Comparison of ENCODE assay signal across 1 cellular context in the genomic region with DNA sequence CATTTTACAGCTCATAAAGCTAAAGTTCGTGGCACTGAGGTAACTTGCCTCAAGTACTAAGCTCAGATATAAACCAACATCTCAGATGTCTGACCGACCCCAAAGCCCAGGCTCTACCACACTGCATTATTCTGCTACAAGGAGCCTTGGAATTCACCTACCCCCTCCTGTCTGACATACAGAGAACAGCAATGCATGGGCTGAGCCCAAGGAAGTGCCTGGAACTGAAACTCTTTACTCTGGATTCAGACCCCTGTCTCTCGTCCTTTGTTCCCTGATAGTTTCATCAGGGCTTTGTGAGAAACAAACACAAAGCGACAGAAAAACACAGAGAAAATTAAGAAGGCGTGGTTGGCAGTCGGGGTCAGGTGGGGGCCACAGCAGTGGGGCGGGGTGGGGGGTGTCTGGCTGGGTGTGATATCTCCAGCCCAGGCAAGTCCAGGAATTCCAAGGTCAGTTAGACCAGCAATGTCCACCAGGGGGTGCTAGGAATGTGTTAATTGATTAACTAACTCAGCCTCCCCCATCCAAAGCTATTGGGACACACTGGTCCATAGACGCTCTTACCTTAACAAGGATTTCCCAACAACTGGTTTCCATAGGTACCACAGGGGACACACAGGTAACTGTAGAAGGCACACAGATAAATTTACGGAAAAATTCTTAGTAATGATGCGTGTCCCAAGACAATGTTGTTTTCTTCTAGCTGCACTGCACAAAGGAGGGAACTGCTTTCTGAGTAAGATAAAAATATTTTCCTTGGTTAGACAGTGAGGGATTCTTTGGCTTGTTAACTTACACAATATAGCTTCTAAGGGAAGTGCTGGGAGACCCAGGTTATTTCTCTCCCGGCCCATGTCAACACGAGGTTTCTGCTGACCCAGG.
A peak's percentile ranks its signal among the peaks of the same experiment; 100 is the strongest.
TF ChIP-seq lines count a peak whose summit lies in the region.

No MANE protein-coding gene starts in this region.

TF ChIP-seq in HepG2, 621 proteins besides CTCF, POLR2A, EP300 and RAD21 (continued from another document and continues in another):
- TF ChIP-seq, protein P1, sequence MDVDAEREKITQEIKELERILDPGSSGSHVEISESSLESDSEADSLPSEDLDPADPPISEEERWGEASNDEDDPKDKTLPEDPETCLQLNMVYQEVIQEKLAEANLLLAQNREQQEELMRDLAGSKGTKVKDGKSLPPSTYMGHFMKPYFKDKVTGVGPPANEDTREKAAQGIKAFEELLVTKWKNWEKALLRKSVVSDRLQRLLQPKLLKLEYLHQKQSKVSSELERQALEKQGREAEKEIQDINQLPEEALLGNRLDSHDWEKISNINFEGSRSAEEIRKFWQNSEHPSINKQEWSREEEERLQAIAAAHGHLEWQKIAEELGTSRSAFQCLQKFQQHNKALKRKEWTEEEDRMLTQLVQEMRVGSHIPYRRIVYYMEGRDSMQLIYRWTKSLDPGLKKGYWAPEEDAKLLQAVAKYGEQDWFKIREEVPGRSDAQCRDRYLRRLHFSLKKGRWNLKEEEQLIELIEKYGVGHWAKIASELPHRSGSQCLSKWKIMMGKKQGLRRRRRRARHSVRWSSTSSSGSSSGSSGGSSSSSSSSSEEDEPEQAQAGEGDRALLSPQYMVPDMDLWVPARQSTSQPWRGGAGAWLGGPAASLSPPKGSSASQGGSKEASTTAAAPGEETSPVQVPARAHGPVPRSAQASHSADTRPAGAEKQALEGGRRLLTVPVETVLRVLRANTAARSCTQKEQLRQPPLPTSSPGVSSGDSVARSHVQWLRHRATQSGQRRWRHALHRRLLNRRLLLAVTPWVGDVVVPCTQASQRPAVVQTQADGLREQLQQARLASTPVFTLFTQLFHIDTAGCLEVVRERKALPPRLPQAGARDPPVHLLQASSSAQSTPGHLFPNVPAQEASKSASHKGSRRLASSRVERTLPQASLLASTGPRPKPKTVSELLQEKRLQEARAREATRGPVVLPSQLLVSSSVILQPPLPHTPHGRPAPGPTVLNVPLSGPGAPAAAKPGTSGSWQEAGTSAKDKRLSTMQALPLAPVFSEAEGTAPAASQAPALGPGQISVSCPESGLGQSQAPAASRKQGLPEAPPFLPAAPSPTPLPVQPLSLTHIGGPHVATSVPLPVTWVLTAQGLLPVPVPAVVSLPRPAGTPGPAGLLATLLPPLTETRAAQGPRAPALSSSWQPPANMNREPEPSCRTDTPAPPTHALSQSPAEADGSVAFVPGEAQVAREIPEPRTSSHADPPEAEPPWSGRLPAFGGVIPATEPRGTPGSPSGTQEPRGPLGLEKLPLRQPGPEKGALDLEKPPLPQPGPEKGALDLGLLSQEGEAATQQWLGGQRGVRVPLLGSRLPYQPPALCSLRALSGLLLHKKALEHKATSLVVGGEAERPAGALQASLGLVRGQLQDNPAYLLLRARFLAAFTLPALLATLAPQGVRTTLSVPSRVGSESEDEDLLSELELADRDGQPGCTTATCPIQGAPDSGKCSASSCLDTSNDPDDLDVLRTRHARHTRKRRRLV (CRISPR knock-in tag; IDR thresholded peaks at IDR 0.05): no peak
- TF ChIP-seq MIER2 (CRISPR knock-in tag; IDR thresholded peaks at IDR 0.05) (no peak), MIXL1 (CRISPR knock-in tag; IDR thresholded peaks at IDR 0.05) (peak; percentile 97), ZNF678 (CRISPR knock-in tag; IDR thresholded peaks at IDR 0.05) (no peak), NR2F6 (IDR thresholded peaks at IDR 0.05) (no peak), NR2F6 (CRISPR knock-in tag; IDR thresholded peaks at IDR 0.05) (peak; percentile 43; the same call in 1 of the 2 replicates), CEBPG (CRISPR knock-in tag; IDR thresholded peaks at IDR 0.05) (peak; percentile 92), PHF21A (CRISPR knock-in tag; IDR thresholded peaks at IDR 0.05) (no peak), ZNF879 (CRISPR knock-in tag; IDR thresholded peaks at IDR 0.05) (no peak), ASH2L (IDR thresholded peaks at IDR 0.05; ENCODE audit: insufficient read length, low read depth, low read length) (peak; percentile 31), KAT8 (CRISPR knock-in tag; IDR thresholded peaks at IDR 0.05) (0 out of 2 replicates have a peak, but pooled peaks have one; percentile 48), SOX5 (CRISPR knock-in tag; IDR thresholded peaks at IDR 0.05; ENCODE audit: borderline replicate concordance) (peak; percentile 49; the same call in 1 of the 2 replicates), TARDBP (CRISPR knock-in tag; IDR thresholded peaks at IDR 0.05) (0 out of 2 replicates have a peak, but pooled peaks have one; percentile 21), ZEB1 (IDR thresholded peaks at IDR 0.05; ENCODE audit: insufficient replicate concordance, low read depth) (peak; percentile 80), MED1 (CRISPR knock-in tag; IDR thresholded peaks at IDR 0.05) (0 out of 2 replicates have a peak, but pooled peaks have one; percentile 49), BCL6 (CRISPR knock-in tag; IDR thresholded peaks at IDR 0.05) (peak; percentile 56; the same call in 1 of the 2 replicates), SSRP1 (CRISPR knock-in tag; IDR thresholded peaks at IDR 0.05) (no peak), SOX13 (IDR thresholded peaks at IDR 0.05) (no peak), SOX13 (CRISPR knock-in tag; conservative IDR thresholded peaks at IDR 0.05 in 1 of 2, IDR thresholded peaks at IDR 0.05 in 1 of 2) (peak in 1 of 2 experiments; percentile 77; a peak in 2 of 4 replicates)
- TF ChIP-seq, protein P2, sequence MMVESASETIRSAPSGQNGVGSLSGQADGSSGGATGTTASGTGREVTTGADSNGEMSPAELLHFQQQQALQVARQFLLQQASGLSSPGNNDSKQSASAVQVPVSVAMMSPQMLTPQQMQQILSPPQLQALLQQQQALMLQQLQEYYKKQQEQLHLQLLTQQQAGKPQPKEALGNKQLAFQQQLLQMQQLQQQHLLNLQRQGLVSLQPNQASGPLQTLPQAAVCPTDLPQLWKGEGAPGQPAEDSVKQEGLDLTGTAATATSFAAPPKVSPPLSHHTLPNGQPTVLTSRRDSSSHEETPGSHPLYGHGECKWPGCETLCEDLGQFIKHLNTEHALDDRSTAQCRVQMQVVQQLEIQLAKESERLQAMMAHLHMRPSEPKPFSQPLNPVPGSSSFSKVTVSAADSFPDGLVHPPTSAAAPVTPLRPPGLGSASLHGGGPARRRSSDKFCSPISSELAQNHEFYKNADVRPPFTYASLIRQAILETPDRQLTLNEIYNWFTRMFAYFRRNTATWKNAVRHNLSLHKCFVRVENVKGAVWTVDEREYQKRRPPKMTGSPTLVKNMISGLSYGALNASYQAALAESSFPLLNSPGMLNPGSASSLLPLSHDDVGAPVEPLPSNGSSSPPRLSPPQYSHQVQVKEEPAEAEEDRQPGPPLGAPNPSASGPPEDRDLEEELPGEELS (CRISPR knock-in tag; IDR thresholded peaks at IDR 0.05): 0 out of 2 replicates have a peak, but pooled peaks have one; percentile 20
- TF ChIP-seq, protein P3, sequence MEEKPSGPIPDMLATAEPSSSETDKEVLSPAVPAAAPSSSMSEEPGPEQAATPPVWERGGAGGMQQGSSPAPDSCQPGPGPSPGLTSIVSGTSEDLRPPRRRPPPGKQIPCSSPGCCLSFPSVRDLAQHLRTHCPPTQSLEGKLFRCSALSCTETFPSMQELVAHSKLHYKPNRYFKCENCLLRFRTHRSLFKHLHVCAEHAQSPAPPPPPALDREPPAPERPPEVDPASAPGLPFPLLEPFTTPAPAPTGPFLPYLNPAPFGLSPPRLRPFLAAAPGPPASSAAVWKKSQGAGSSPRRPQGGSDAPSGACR (CRISPR knock-in tag; IDR thresholded peaks at IDR 0.05): 0 out of 2 replicates have a peak, but pooled peaks have one; percentile 46
- TF ChIP-seq, protein P4, sequence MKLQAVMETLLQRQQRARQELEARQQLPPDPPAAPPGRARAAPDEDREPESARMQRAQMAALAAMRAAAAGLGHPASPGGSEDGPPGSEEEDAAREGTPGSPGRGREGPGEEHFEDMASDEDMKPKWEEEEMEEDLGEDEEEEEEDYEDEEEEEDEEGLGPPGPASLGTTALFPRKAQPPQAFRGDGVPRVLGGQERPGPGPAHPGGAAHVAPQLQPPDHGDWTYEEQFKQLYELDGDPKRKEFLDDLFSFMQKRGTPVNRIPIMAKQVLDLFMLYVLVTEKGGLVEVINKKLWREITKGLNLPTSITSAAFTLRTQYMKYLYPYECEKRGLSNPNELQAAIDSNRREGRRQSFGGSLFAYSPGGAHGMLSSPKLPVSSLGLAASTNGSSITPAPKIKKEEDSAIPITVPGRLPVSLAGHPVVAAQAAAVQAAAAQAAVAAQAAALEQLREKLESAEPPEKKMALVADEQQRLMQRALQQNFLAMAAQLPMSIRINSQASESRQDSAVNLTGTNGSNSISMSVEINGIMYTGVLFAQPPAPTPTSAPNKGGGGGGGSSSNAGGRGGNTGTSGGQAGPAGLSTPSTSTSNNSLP (IDR thresholded peaks at IDR 0.05; ENCODE audit: low read depth, low read length): peak; percentile 95
- TF ChIP-seq, protein P5, sequence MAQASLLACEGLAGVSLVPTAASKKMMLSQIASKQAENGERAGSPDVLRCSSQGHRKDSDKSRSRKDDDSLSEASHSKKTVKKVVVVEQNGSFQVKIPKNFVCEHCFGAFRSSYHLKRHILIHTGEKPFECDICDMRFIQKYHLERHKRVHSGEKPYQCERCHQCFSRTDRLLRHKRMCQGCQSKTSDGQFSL (CRISPR knock-in tag; IDR thresholded peaks at IDR 0.05): peak; percentile 84; the same call in 1 of the 2 replicates
- TF ChIP-seq, protein P6, sequence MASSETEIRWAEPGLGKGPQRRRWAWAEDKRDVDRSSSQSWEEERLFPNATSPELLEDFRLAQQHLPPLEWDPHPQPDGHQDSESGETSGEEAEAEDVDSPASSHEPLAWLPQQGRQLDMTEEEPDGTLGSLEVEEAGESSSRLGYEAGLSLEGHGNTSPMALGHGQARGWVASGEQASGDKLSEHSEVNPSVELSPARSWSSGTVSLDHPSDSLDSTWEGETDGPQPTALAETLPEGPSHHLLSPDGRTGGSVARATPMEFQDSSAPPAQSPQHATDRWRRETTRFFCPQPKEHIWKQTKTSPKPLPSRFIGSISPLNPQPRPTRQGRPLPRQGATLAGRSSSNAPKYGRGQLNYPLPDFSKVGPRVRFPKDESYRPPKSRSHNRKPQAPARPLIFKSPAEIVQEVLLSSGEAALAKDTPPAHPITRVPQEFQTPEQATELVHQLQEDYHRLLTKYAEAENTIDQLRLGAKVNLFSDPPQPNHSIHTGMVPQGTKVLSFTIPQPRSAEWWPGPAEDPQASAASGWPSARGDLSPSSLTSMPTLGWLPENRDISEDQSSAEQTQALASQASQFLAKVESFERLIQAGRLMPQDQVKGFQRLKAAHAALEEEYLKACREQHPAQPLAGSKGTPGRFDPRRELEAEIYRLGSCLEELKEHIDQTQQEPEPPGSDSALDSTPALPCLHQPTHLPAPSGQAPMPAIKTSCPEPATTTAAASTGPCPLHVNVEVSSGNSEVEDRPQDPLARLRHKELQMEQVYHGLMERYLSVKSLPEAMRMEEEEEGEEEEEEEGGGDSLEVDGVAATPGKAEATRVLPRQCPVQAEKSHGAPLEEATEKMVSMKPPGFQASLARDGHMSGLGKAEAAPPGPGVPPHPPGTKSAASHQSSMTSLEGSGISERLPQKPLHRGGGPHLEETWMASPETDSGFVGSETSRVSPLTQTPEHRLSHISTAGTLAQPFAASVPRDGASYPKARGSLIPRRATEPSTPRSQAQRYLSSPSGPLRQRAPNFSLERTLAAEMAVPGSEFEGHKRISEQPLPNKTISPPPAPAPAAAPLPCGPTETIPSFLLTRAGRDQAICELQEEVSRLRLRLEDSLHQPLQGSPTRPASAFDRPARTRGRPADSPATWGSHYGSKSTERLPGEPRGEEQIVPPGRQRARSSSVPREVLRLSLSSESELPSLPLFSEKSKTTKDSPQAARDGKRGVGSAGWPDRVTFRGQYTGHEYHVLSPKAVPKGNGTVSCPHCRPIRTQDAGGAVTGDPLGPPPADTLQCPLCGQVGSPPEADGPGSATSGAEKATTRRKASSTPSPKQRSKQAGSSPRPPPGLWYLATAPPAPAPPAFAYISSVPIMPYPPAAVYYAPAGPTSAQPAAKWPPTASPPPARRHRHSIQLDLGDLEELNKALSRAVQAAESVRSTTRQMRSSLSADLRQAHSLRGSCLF (CRISPR knock-in tag; IDR thresholded peaks at IDR 0.05; ENCODE audit: borderline replicate concordance): no peak
- TF ChIP-seq, protein P7, sequence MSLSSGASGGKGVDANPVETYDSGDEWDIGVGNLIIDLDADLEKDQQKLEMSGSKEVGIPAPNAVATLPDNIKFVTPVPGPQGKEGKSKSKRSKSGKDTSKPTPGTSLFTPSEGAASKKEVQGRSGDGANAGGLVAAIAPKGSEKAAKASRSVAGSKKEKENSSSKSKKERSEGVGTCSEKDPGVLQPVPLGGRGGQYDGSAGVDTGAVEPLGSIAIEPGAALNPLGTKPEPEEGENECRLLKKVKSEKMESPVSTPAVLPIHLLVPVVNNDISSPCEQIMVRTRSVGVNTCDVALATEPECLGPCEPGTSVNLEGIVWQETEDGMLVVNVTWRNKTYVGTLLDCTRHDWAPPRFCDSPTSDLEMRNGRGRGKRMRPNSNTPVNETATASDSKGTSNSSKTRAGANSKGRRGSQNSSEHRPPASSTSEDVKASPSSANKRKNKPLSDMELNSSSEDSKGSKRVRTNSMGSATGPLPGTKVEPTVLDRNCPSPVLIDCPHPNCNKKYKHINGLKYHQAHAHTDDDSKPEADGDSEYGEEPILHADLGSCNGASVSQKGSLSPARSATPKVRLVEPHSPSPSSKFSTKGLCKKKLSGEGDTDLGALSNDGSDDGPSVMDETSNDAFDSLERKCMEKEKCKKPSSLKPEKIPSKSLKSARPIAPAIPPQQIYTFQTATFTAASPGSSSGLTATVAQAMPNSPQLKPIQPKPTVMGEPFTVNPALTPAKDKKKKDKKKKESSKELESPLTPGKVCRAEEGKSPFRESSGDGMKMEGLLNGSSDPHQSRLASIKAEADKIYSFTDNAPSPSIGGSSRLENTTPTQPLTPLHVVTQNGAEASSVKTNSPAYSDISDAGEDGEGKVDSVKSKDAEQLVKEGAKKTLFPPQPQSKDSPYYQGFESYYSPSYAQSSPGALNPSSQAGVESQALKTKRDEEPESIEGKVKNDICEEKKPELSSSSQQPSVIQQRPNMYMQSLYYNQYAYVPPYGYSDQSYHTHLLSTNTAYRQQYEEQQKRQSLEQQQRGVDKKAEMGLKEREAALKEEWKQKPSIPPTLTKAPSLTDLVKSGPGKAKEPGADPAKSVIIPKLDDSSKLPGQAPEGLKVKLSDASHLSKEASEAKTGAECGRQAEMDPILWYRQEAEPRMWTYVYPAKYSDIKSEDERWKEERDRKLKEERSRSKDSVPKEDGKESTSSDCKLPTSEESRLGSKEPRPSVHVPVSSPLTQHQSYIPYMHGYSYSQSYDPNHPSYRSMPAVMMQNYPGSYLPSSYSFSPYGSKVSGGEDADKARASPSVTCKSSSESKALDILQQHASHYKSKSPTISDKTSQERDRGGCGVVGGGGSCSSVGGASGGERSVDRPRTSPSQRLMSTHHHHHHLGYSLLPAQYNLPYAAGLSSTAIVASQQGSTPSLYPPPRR (CRISPR knock-in tag; IDR thresholded peaks at IDR 0.05; ENCODE audit: borderline replicate concordance): 0 out of 2 replicates have a peak, but pooled peaks have one; percentile 4
- TF ChIP-seq, protein P8, sequence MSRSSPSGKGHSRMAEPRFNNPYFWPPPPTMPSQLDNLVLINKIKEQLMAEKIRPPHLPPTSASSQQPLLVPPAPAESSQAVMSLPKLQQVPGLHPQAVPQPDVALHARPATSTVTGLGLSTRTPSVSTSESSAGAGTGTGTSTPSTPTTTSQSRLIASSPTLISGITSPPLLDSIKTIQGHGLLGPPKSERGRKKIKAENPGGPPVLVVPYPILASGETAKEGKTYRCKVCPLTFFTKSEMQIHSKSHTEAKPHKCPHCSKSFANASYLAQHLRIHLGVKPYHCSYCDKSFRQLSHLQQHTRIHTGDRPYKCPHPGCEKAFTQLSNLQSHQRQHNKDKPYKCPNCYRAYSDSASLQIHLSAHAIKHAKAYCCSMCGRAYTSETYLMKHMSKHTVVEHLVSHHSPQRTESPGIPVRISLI (CRISPR knock-in tag; IDR thresholded peaks at IDR 0.05; ENCODE audit: borderline replicate concordance): no peak
